ENCODE assay signal across 9 cellular contexts in the genomic region with DNA sequence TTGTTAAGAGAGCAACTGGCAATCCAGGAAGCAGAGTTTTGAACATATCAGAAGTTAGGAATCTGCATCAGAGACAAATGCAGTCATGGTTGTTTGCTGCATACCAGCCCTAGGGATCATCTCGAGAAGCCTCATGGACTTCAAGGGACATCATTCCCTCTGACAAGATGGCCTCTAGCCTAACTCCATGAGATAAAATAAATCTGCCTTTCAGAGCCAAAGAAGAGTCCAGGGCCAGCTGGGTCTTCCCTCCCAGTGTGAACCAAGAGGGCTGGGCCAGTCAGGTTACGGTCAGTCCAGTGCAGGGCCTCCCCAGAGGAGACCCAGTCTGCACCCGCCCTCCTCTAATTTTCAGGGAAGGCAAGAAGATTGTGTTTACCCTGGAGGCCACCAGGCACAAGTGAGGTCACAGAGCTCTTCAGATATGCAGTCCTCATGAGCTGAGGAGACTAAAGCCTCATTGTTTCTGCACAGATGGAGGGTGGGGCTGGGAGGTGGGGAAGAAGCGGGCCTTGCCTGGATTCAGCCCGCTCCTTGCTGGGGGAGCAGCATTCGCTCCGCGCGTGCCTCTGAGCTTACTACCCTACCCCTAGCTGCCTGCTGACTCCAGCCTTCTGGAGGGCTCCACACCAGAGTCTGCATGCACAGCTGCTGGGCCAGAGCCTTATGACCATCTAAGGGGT. TPM values are rescaled to one million over a fixed set of nuclear protein-coding genes. Genes with fewer than 3 reads are reported as not detected.
DNase-seq lines count a peak whose midpoint lies in the region; ATAC-seq and TF ChIP-seq lines count a peak whose summit lies in the region.
"Had no signal": no experiment of that assay in that cellular context is flagged by ENCODE, and none has a peak within 500 bp of the region (broad histone marks: within the 10 kb centered on the region; RNA-seq: fewer than 3 reads in every experiment).

No MANE protein-coding gene starts in this region.

- no peaks in the 10 kb centered on the region for H3K9me3 ChIP-seq in gastrocnemius medialis

- H3K4me1 Mint-ChIP-seq in HFFc6 (ENCODE audit: low read depth) (peaks cover 33% of the 10 kb centered on the region), endothelial cell (ENCODE audit: unreplicated experiment) (peaks cover 14% of the 10 kb centered on the region)
- H3K4me1 Mint-ChIP-seq in activated naive CD8-positive, alpha-beta T cell treated with anti-CD3 and anti-CD28 coated beads, Interleukin-2, amount 50 U/mL, for 24 hours = no peaks in the 10 kb centered on the region

- H3K36me3 Mint-ChIP-seq in HFFc6 (ENCODE audit: low read depth) = peaks cover 60% of the 10 kb centered on the region
- peaks cover 32% of the 10 kb centered on the region for H3K36me3 Mint-ChIP-seq in activated naive CD8-positive, alpha-beta T cell treated with anti-CD3 and anti-CD28 coated beads, Interleukin-2, amount 50 U/mL, for 24 hours (ENCODE audit: low read depth)
- peaks cover 59% of the 10 kb centered on the region for H3K36me3 Mint-ChIP-seq in endothelial cell (ENCODE audit: low read depth, unreplicated experiment)

- no peak overlapping the region for H3K4me3 ChIP-seq in gastrocnemius medialis

- H3K27ac ChIP-seq in gastrocnemius medialis = peak overlapping the region in 2 of 4 donors; percentile 7 to 41

- H3K9me3 Mint-ChIP-seq in HFFc6 = no peaks in the 10 kb centered on the region
- no peaks in the 10 kb centered on the region for H3K9me3 Mint-ChIP-seq in activated naive CD8-positive, alpha-beta T cell treated with anti-CD3 and anti-CD28 coated beads, Interleukin-2, amount 50 U/mL, for 24 hours
- H3K9me3 Mint-ChIP-seq in endothelial cell (ENCODE audit: unreplicated experiment) = no peaks in the 10 kb centered on the region
- H3K9me3 Mint-ChIP-seq: activated naive CD4-positive, alpha-beta T cell treated with anti-CD3 and anti-CD28 coated beads, Interleukin-2, amount 50 U/mL, for 72 hours had no signal

- H3K27ac Mint-ChIP-seq in HFFc6 = peak overlapping the region; percentile 71
- H3K27ac Mint-ChIP-seq in activated naive CD8-positive, alpha-beta T cell treated with anti-CD3 and anti-CD28 coated beads, Interleukin-2, amount 50 U/mL, for 24 hours = no peak overlapping the region
- no peak overlapping the region for H3K27ac Mint-ChIP-seq in endothelial cell (ENCODE audit: unreplicated experiment)

- intact Hi-C loops in gastrocnemius medialis (cut with DNase I; ENCODE audit: low total_unique reads) = no loop called here

- H3K27me3 Mint-ChIP-seq in HFFc6 (ENCODE audit: insufficient read depth) (peaks cover 6% of the 10 kb centered on the region; the same call in 1 of the 2 replicates), endothelial cell (ENCODE audit: unreplicated experiment) (peaks cover 3% of the 10 kb centered on the region)
- no peaks in the 10 kb centered on the region for H3K27me3 Mint-ChIP-seq in activated naive CD8-positive, alpha-beta T cell treated with anti-CD3 and anti-CD28 coated beads, Interleukin-2, amount 50 U/mL, for 24 hours

- H3K4me3 Mint-ChIP-seq in HFFc6 (no peak overlapping the region), endothelial cell (ENCODE audit: unreplicated experiment) (no peak overlapping the region)
- no peak overlapping the region for H3K4me3 Mint-ChIP-seq in activated naive CD8-positive, alpha-beta T cell treated with anti-CD3 and anti-CD28 coated beads, Interleukin-2, amount 50 U/mL, for 24 hours

- peaks cover 0 to 6% of the 10 kb centered on the region in 2 donors for H3K4me1 ChIP-seq in gastrocnemius medialis

- peaks cover 4 to 73% of the 10 kb centered on the region in 2 donors for H3K36me3 ChIP-seq in gastrocnemius medialis

- H3K27me3 ChIP-seq in gastrocnemius medialis = no peaks in the 10 kb centered on the region

- no peak for TF ChIP-seq CTCF in HFFc6 (IDR thresholded peaks at IDR 0.05)
- TF ChIP-seq CTCF in gastrocnemius medialis (IDR thresholded peaks at IDR 0.05 in 4 of 5, conservative IDR thresholded peaks at IDR 0.05 in 1 of 5) = no peak
- no peak for TF ChIP-seq CTCF in endothelial cell (IDR thresholded peaks at IDR 0.05; ENCODE audit: unreplicated experiment)

- ATAC-seq in activated naive CD8-positive, alpha-beta T cell treated with anti-CD3 and anti-CD28 coated beads, Interleukin-2, amount 50 U/mL, for 24 hours = peak; percentile 28
- ATAC-seq in gastrocnemius medialis = peak; percentile 36 to 43
- no peak for ATAC-seq in HG03432 (IDR thresholded peaks at IDR 0.05; ENCODE audit: unreplicated experiment)

- TF ChIP-seq POLR2A in gastrocnemius medialis (IDR thresholded peaks at IDR 0.05) = no peak

- in situ Hi-C loops in gastrocnemius medialis (cut with MboI; ENCODE audit: low sequenced_read_pairs in 4 of 4) = no loop called here

- DNase-seq in HFFc6 (peak; percentile 56), hypothalamus (lab: John Stamatoyannopoulos, UW) (peak in 39 of 51 donors; percentile 13 to 84 (median 52)), gastrocnemius medialis (no peak), NCI-H1436 treated with DMSO at 0.1 percent for 48 hours (lab: John Stamatoyannopoulos, UW) (no peak), endothelial cell (ENCODE audit: low spot score) (no peak), LoVo (ENCODE audit: low spot score) (no peak)
- DNase-seq in activated naive CD8-positive, alpha-beta T cell treated with anti-CD3 and anti-CD28 coated beads, Interleukin-2, amount 50 U/mL, for 24 hours = no peak

RNA-seq across cellular contexts. Expression of a gene that starts 52.8 kb away (rescaled TPM):
- 100 to 1,000 TPM; 380 to 424 (median 413) TPM for total RNA-seq in HFFc6 (2021; fragmentation: NEBNext Ultra II Directional; extraction: Animal tissue kit (Norgen Biotek cat#: 25700))
- total RNA-seq in gastrocnemius medialis = 100 to 1,000 TPM in 2 of 4 donors, 10 to 100 TPM in 2; 42.6 to 141 (median 89.4) TPM
- 184 TPM for total RNA-seq in endothelial cell (ENCODE audit: unreplicated experiment)

Comparison
In these comparisons a context has a peak if more than half of its experiments do, and no peak if none do; other contexts are left out.
1. DNase-seq: peak in HFFc6 (single experiment) and hypothalamus (39 of 51); none in activated naive CD8-positive, alpha-beta T cell treated with anti-CD3 and anti-CD28 coated beads, Interleukin-2, amount 50 U/mL, for 24 hours (single experiment), gastrocnemius medialis (0 of 2), NCI-H1436 treated with DMSO at 0.1 percent for 48 hours (single experiment), endothelial cell (single experiment) and LoVo (single experiment).